1 cellular context compared by ENCODE assay signal in genomic region chr10:103969436-103969835, GRCh38.
TF ChIP-seq lines count a peak whose summit lies in the region.

No MANE protein-coding gene starts in this region.

TF ChIP-seq in K562, 482 proteins besides CTCF, POLR2A, EP300 and RAD21 (continued from another document):
- TF ChIP-seq ZNF668 (CRISPR knock-in tag; IDR thresholded peaks at IDR 0.05), result no peak
- no peak for TF ChIP-seq ZFPM2 (CRISPR knock-in tag; IDR thresholded peaks at IDR 0.05)
- no peak for TF ChIP-seq SIN3B (IDR thresholded peaks at IDR 0.05; ENCODE audit: low read depth)
- TF ChIP-seq, protein P1, sequence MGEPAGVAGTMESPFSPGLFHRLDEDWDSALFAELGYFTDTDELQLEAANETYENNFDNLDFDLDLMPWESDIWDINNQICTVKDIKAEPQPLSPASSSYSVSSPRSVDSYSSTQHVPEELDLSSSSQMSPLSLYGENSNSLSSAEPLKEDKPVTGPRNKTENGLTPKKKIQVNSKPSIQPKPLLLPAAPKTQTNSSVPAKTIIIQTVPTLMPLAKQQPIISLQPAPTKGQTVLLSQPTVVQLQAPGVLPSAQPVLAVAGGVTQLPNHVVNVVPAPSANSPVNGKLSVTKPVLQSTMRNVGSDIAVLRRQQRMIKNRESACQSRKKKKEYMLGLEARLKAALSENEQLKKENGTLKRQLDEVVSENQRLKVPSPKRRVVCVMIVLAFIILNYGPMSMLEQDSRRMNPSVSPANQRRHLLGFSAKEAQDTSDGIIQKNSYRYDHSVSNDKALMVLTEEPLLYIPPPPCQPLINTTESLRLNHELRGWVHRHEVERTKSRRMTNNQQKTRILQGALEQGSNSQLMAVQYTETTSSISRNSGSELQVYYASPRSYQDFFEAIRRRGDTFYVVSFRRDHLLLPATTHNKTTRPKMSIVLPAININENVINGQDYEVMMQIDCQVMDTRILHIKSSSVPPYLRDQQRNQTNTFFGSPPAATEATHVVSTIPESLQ (CRISPR knock-in tag; IDR thresholded peaks at IDR 0.05), result no peak
- no peak for TF ChIP-seq DNMT1 (IDR thresholded peaks at IDR 0.05)
- no peak for TF ChIP-seq CREB5 (CRISPR knock-in tag; IDR thresholded peaks at IDR 0.05)
- no peak for TF ChIP-seq BCOR (IDR thresholded peaks at IDR 0.05)
- TF ChIP-seq, protein P2, sequence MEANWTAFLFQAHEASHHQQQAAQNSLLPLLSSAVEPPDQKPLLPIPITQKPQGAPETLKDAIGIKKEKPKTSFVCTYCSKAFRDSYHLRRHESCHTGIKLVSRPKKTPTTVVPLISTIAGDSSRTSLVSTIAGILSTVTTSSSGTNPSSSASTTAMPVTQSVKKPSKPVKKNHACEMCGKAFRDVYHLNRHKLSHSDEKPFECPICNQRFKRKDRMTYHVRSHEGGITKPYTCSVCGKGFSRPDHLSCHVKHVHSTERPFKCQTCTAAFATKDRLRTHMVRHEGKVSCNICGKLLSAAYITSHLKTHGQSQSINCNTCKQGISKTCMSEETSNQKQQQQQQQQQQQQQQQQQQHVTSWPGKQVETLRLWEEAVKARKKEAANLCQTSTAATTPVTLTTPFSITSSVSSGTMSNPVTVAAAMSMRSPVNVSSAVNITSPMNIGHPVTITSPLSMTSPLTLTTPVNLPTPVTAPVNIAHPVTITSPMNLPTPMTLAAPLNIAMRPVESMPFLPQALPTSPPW (CRISPR knock-in tag; IDR thresholded peaks at IDR 0.05), result no peak
- TF ChIP-seq LARP7 (IDR thresholded peaks at IDR 0.05), result no peak
- TF ChIP-seq ZNF655 (CRISPR knock-in tag; IDR thresholded peaks at IDR 0.05), result no peak
- TF ChIP-seq SIX5 (IDR thresholded peaks at IDR 0.05; ENCODE audit: borderline replicate concordance in 1 of 2, insufficient read depth in 1 of 2, low read depth in 1 of 2, low read length in 2 of 2), result no peak
- no peak for TF ChIP-seq RBFOX2 (IDR thresholded peaks at IDR 0.05; ENCODE audit: low read depth, low read length)
- TF ChIP-seq, protein P3, sequence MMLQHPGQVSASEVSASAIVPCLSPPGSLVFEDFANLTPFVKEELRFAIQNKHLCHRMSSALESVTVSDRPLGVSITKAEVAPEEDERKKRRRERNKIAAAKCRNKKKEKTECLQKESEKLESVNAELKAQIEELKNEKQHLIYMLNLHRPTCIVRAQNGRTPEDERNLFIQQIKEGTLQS (IDR thresholded peaks at IDR 0.05), result no peak
- TF ChIP-seq, protein P3 (CRISPR knock-in tag; conservative IDR thresholded peaks at IDR 0.05), result no peak
- TF ChIP-seq KAT8 (IDR thresholded peaks at IDR 0.05; ENCODE audit: low read depth), result no peak
- TF ChIP-seq, protein P4, sequence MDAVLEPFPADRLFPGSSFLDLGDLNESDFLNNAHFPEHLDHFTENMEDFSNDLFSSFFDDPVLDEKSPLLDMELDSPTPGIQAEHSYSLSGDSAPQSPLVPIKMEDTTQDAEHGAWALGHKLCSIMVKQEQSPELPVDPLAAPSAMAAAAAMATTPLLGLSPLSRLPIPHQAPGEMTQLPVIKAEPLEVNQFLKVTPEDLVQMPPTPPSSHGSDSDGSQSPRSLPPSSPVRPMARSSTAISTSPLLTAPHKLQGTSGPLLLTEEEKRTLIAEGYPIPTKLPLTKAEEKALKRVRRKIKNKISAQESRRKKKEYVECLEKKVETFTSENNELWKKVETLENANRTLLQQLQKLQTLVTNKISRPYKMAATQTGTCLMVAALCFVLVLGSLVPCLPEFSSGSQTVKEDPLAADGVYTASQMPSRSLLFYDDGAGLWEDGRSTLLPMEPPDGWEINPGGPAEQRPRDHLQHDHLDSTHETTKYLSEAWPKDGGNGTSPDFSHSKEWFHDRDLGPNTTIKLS (IDR thresholded peaks at IDR 0.05; ENCODE audit: borderline replicate concordance, low read depth), result no peak
- TF ChIP-seq ZNF695 (CRISPR knock-in tag; IDR thresholded peaks at IDR 0.05), result no peak
- TF ChIP-seq ZNF140 (CRISPR knock-in tag; IDR thresholded peaks at IDR 0.05), result no peak
- TF ChIP-seq, protein P5, sequence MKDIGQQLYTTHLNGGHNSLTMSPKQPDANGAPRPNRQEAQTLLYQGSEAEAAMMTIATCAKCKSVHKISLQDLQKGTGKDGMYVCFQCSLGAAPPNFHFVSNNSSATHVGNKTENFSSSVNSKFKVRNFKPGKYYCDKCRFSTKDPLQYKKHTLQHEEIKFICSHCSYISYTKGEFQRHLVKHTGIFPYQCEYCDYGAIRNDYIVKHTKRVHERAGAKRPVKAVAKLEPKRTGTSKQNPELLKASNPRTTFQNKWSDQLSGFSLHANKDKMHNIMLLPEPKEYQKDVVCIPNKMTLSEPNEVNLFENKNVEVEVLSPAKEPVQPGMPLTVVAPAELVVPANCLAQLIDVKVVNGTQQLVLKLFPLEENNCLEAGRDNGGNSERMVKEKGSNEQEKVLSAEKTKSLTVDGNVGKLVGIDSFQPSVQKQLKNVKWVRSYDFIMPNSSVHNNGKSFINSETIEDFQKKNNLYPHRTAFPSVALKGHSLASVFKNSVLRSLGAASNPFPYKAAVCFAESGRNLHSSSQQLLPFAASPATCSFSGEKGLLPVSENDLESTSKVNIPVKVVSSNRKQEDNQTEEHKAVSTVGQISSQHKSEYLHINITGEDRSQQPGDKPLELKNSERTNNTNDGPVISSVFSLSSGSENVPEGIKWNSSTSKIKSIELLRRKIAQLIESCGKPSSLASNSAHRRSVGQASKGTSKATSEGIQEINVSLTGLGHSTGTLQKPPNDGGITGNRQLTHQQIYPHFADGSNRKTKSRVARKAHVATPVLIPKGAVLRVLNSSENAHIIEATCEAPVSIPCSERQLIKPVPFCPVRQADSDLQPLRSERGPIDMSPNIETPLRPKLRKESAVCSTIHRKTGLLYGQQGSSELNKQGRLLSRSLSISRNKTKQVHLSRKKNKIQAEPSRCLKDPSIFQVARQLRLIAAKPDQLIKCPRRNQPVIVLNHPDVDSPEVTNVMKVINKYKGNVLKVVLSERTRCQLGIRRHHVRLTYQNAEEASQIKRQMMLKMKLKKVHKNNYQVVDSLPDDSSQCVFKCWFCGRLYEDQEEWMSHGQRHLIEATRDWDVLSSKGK (CRISPR knock-in tag; IDR thresholded peaks at IDR 0.05), result no peak
- no peak for TF ChIP-seq NFIX (CRISPR knock-in tag; IDR thresholded peaks at IDR 0.05; ENCODE audit: low read depth)
